8 cellular contexts compared by ENCODE assay signal in genomic region chr6:38012573-38012972, GRCh38.
A peak's percentile ranks its signal among the peaks of the same experiment; 100 is the strongest.
DNase-seq lines count a peak whose midpoint lies in the region; ATAC-seq, FAIRE-seq and TF ChIP-seq lines count a peak whose summit lies in the region.

No MANE protein-coding gene starts in this region.

- no peaks in the 10 kb centered on the region for H3K36me3 ChIP-seq in DOHH2 (ENCODE audit: control insufficient read depth, low read length)
- H3K36me3 ChIP-seq in pancreas, result no peaks in the 10 kb centered on the region

- DNase-seq in HT1080 (ENCODE audit: low read depth) (peak; percentile 41), SK-MEL-5 (ENCODE audit: low read depth, low spot score) (peak; percentile 69), fibroblast of gingiva (ENCODE audit: low read depth) (peak; percentile 49), pancreas (no peak), NCI-H2196 treated with DMSO at 0.1 percent for 48 hours (lab: John Stamatoyannopoulos, UW; ENCODE audit: unreplicated experiment) (no peak), DMS79 treated with DMSO at 0.1 percent for 48 hours (lab: John Stamatoyannopoulos, UW) (no peak)

- H3K4me3 ChIP-seq in DOHH2 (ENCODE audit: low read length), result no peak overlapping the region
- no peak overlapping the region for H3K4me3 ChIP-seq in pancreas

- no peaks in the 10 kb centered on the region for H3F3A ChIP-seq in DOHH2 (ENCODE audit: control insufficient read depth, insufficient read depth)

- H3K27me3 ChIP-seq in DOHH2 (ENCODE audit: control insufficient read depth, low read length), result no peaks in the 10 kb centered on the region
- H3K27me3 ChIP-seq in pancreas, result no peaks in the 10 kb centered on the region

- intact Hi-C loops in pancreas (cut with DNase I), result no loop called here

- H3K27ac ChIP-seq in DOHH2 (ENCODE audit: low read depth, low read length) (no peak overlapping the region), pancreas (no peak overlapping the region)

- TF ChIP-seq CTCF in DOHH2 (IDR thresholded peaks at IDR 0.05; ENCODE audit: low read depth, low read length, poor library complexity, severe bottlenecking) (peak; percentile 77), pancreas (IDR thresholded peaks at IDR 0.05) (no peak)

- ATAC-seq in pancreas (peak in 3 of 4 donors; percentile 32 to 59 (median 47)), HG02571 (IDR thresholded peaks at IDR 0.05; ENCODE audit: unreplicated experiment) (no peak)

- H3K4me1 ChIP-seq in DOHH2 (ENCODE audit: control insufficient read depth, low read length), result peaks cover 20% of the 10 kb centered on the region
- H3K4me1 ChIP-seq in pancreas, result peaks cover 0 to 5% (median 0%) of the 10 kb centered on the region in 3 donors

- no peaks in the 10 kb centered on the region; the same call in 1 of the 2 replicates for H4K20me1 ChIP-seq in DOHH2 (ENCODE audit: control insufficient read depth, insufficient read depth, low read depth, low read length)

- H3K4me2 ChIP-seq in DOHH2 (ENCODE audit: low read length), result peak overlapping the region; percentile 37

- H3K79me2 ChIP-seq in DOHH2 (ENCODE audit: control insufficient read depth, low read length), result no peaks in the 10 kb centered on the region

- WGBS in pancreas, 2 donors, result 79 to 86% methylated on average over 5 of the region's 5 CpGs

- in situ Hi-C loops in SK-MEL-5 (cut with HindIII; ENCODE audit: low pct_unique_long_range_greater_than_20kb, low sequenced_read_pairs), result no loop called here

- H3K9me2 ChIP-seq in DOHH2 (replicated peaks; ENCODE audit: control insufficient read depth, low read length), result no peaks in the 10 kb centered on the region

- FAIRE-seq in pancreas (lab: Jason Lieb, UNC), result no peak

- no peaks in the 10 kb centered on the region for H3K9me3 ChIP-seq in DOHH2 (ENCODE audit: control insufficient read depth, insufficient read depth, low read length)
- H3K9me3 ChIP-seq in pancreas, result no peaks in the 10 kb centered on the region

Comparison
In these comparisons a context has a peak if more than half of its experiments do, and no peak if none do; other contexts are left out.
1. DNase-seq: peak in HT1080 (single experiment), SK-MEL-5 (single experiment) and fibroblast of gingiva (single experiment); none in pancreas (0 of 6), NCI-H2196 treated with DMSO at 0.1 percent for 48 hours (single experiment) and DMS79 treated with DMSO at 0.1 percent for 48 hours (single experiment).